14 cellular contexts compared by ENCODE assay signal in the genomic region with DNA sequence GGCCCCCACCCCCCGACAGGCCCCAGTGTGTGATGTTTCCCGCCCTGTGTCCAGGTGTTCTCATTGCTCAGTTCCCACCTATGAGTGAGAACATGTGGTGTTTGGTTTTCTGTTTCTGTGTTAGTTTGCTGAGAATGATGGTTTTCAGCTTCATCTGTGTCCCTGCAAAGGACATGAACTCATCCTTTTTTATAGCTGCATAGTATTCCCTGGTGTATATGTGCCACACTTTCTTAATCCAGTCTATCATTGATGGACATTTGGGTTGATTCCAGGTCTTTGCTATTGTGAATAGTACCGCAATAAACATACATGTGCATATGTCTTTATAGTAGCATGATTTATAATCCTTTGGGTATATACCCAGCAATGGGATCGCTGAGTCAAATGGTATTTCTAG. TPM values are rescaled to one million over a fixed set of nuclear protein-coding genes. Genes with fewer than 3 reads are reported as not detected.
DNase-seq lines count a peak whose midpoint lies in the region; ATAC-seq and TF ChIP-seq lines count a peak whose summit lies in the region.
"Not testable (repeated sequence)": the region's sequence is repeated elsewhere in the genome, so short reads cannot be mapped to it uniquely, and the experiment has no call there.
"Had no signal": no experiment of that assay in that cellular context is flagged by ENCODE, and none has a peak within 500 bp of the region (broad histone marks: within the 10 kb centered on the region; RNA-seq: fewer than 3 reads in every experiment).

No MANE protein-coding gene starts in this region.

- not testable (repeated sequence) for H3K79me2 ChIP-seq in GM23338 (replicated peaks; ENCODE audit: insufficient read depth); neural progenitor cell (ENCODE audit: low read depth)

- CTCF ChIA-PET in RWPE1 (lab: Yijun Ruan, JAX), result interaction anchor here (0.6 to 0.9 kb wide), 2 partner anchors 9 to 12 kb away, joined by 5 read pairs; no protein-coding TSS in a partner anchor
- CTCF ChIA-PET in activated B cell treated with CpG ODN at 0.5 μM for 24 hours (lab: Charles Lee), result not testable (repeated sequence)

- H3K4me1 Mint-ChIP-seq in GM23338, neural progenitor cell: not testable (repeated sequence)
- H3K4me1 Mint-ChIP-seq in activated B cell treated with CpG ODN at 0.5 μM for 24 hours, result peaks cover 23% of the 10 kb centered on the region
- peaks cover 60% of the 10 kb centered on the region for H3K4me1 Mint-ChIP-seq in dendritic cell treated with granulocyte-macrophage colony-stimulating factor and Interleukin-4, amounts not matched to agents 40 ng/mL and 50 ng/mL, for 4 days (ENCODE audit: low read depth)
- H3K4me1 Mint-ChIP-seq in naive B cell, result peaks cover 16 to 35% (median 24%) of the 10 kb centered on the region in 3 donors

- not testable (repeated sequence) for H3K9me2 ChIP-seq in GM23338 (ENCODE audit: insufficient read depth)

- not testable (repeated sequence) for H3K9me3 Mint-ChIP-seq in GM23338; activated B cell treated with CpG ODN at 0.5 μM for 24 hours; dendritic cell treated with granulocyte-macrophage colony-stimulating factor and Interleukin-4, amounts not matched to agents 40 ng/mL and 50 ng/mL, for 4 days; naive B cell; neural progenitor cell

- not testable (repeated sequence) for H3K9me3 ChIP-seq in BLaER1; neural progenitor cell (ENCODE audit: low read depth)

- ATAC-seq in GM23338; activated B cell treated with CpG ODN at 0.5 μM for 24 hours (ENCODE audit: low read depth); naive B cell (ENCODE audit: low read depth in 2 of 2): not testable (repeated sequence)

- not testable (repeated sequence) for H3K27ac ChIP-seq in BLaER1; GM23338 (ENCODE audit: low read depth); neural progenitor cell
- peak overlapping the region; percentile 78 for H3K27ac ChIP-seq in RWPE1

- peaks cover 10% of the 10 kb centered on the region for H3K27me3 Mint-ChIP-seq in GM23338 (ENCODE audit: insufficient read depth, low read depth, poor library complexity)
- H3K27me3 Mint-ChIP-seq in activated B cell treated with CpG ODN at 0.5 μM for 24 hours, result peaks cover 13% of the 10 kb centered on the region
- H3K27me3 Mint-ChIP-seq in dendritic cell treated with granulocyte-macrophage colony-stimulating factor and Interleukin-4, amounts not matched to agents 40 ng/mL and 50 ng/mL, for 4 days; neural progenitor cell (ENCODE audit: insufficient read depth, low read depth): not testable (repeated sequence)
- H3K27me3 Mint-ChIP-seq in naive B cell, result peaks cover 3 to 31% (median 17%) of the 10 kb centered on the region in 3 donors

- H3K4me1 ChIP-seq in BLaER1, result peaks cover 60% of the 10 kb centered on the region
- H3K4me1 ChIP-seq in GM23338 (ENCODE audit: insufficient read depth); neural progenitor cell: not testable (repeated sequence)

- not testable (repeated sequence) for H3K27ac Mint-ChIP-seq in GM23338, activated B cell treated with CpG ODN at 0.5 μM for 24 hours, naive B cell, neural progenitor cell
- H3K27ac Mint-ChIP-seq in dendritic cell treated with granulocyte-macrophage colony-stimulating factor and Interleukin-4, amounts not matched to agents 40 ng/mL and 50 ng/mL, for 4 days, result peak overlapping the region; percentile 34

- POLR2A ChIA-PET in RWPE1 (lab: Yijun Ruan, JAX; ENCODE audit: low non-redundant PET) (interaction anchor here (0.5 kb wide), 1 partner anchor 242 kb away, joined by 5 read pairs; no protein-coding TSS in a partner anchor), activated B cell treated with CpG ODN at 0.5 μM for 24 hours (lab: Charles Lee) (interaction anchor here (0.7 kb wide), 1 partner anchor 87 kb away, joined by 3 read pairs; no protein-coding TSS in a partner anchor)

- 0 out of 3 replicates have a peak overlapping the region, but pooled peaks have one; percentile 21 for H3K4me3 Mint-ChIP-seq in GM23338
- H3K4me3 Mint-ChIP-seq in activated B cell treated with CpG ODN at 0.5 μM for 24 hours, result peak overlapping the region; percentile 19
- H3K4me3 Mint-ChIP-seq in dendritic cell treated with granulocyte-macrophage colony-stimulating factor and Interleukin-4, amounts not matched to agents 40 ng/mL and 50 ng/mL, for 4 days, result not testable (repeated sequence)
- peak overlapping the region in 5 of 8 donors; percentile 21 to 81 (median 63) for H3K4me3 Mint-ChIP-seq in naive B cell
- H3K4me3 Mint-ChIP-seq in neural progenitor cell, result peak overlapping the region; percentile 50

- not testable (repeated sequence) for H2AFZ ChIP-seq in GM23338; neural progenitor cell (replicated peaks)

- H3K36me3 Mint-ChIP-seq in GM23338 (ENCODE audit: low read depth); activated B cell treated with CpG ODN at 0.5 μM for 24 hours (ENCODE audit: low read depth); naive B cell; neural progenitor cell: not testable (repeated sequence)
- H3K36me3 Mint-ChIP-seq in dendritic cell treated with granulocyte-macrophage colony-stimulating factor and Interleukin-4, amounts not matched to agents 40 ng/mL and 50 ng/mL, for 4 days (ENCODE audit: low read depth), result peaks cover 25% of the 10 kb centered on the region

- not testable (repeated sequence) for H3K36me3 ChIP-seq in BLaER1; GM23338 (ENCODE audit: insufficient read depth); neural progenitor cell

- peak overlapping the region; percentile 36 for H3K4me2 ChIP-seq in BLaER1
- H3K4me2 ChIP-seq in GM23338, neural progenitor cell: not testable (repeated sequence)

- H3K27me3 ChIP-seq in BLaER1; GM23338 (ENCODE audit: insufficient read depth): not testable (repeated sequence)
- peaks cover 22% of the 10 kb centered on the region for H3K27me3 ChIP-seq in neural progenitor cell

- not testable (repeated sequence) for DNase-seq in GM23338 (ENCODE audit: low spot score); RWPE1 (ENCODE audit: low spot score); activated B cell treated with CpG ODN at 0.5 μM for 24 hours; naive B cell; neural progenitor cell (ENCODE audit: low spot score)

- H4K20me1 ChIP-seq in BLaER1; GM23338 (replicated peaks; ENCODE audit: insufficient read depth); neural progenitor cell (ENCODE audit: low read depth): not testable (repeated sequence)

- not testable (repeated sequence) for TF ChIP-seq CTCF in GM23338 (conservative IDR thresholded peaks at IDR 0.05; ENCODE audit: low read depth in 2 of 2); RWPE1 (conservative IDR thresholded peaks at IDR 0.05; ENCODE audit: low read depth); activated B cell treated with CpG ODN at 0.5 μM for 24 hours (IDR thresholded peaks at IDR 0.05); neural progenitor cell (IDR thresholded peaks at IDR 0.05)

- H3K9ac ChIP-seq in BLaER1, neural progenitor cell: not testable (repeated sequence)

- H3F3A ChIP-seq in GM23338 (replicated peaks; ENCODE audit: low read depth); neural progenitor cell (ENCODE audit: low read depth): not testable (repeated sequence)

- H3K4me3 ChIP-seq in BLaER1, GM23338, neural progenitor cell: not testable (repeated sequence)

- intact Hi-C loops in activated B cell treated with CpG ODN at 0.5 μM for 24 hours (cut with micrococcal nuclease); dendritic cell treated with granulocyte-macrophage colony-stimulating factor and Interleukin-4, amounts not matched to agents 40 ng/mL and 50 ng/mL, for 4 days (cut with micrococcal nuclease): not testable (repeated sequence)

RNA-seq across cellular contexts. Expression of gene ADGRE2, which starts 0.7 kb away (rescaled TPM):
- total RNA-seq in GM23338 (2014; rRNA removed; shearing (Covaris generic)), result 2.4 and 2.9 TPM in 2 replicates
- polyA plus RNA-seq in GM23338 (2016; fragmentation: Nextera tagmentation; extraction: Ambion mirVana) (2.3 and 2.4 TPM in 2 replicates), naive B cell (ENCODE audit: low read depth in 6 of 6) (under 1 TPM in 3 of 6 donors, not detected in 3; 0.13 to 0.51 (median 0.35) TPM)
- total RNA-seq in activated B cell treated with CpG ODN at 0.5 μM for 24 hours (0.91 and 0.93 TPM in 2 replicates), neural progenitor cell (ENCODE audit: low replicate concordance) (0.28 and 0.34 TPM in 2 replicates)
- total RNA-seq: Calu3 had no signal

RNA-seq across cellular contexts. Expression of gene OR7A5, which starts 57.3 kb away (rescaled TPM):
- total RNA-seq in GM23338 (2014; rRNA removed; shearing (Covaris generic)), result not detected in 2 replicates
- not detected in 2 replicates for polyA plus RNA-seq in GM23338 (2016; fragmentation: Nextera tagmentation; extraction: Ambion mirVana)
- not detected in 2 replicates for total RNA-seq in activated B cell treated with CpG ODN at 0.5 μM for 24 hours
- not detected for polyA plus RNA-seq in naive B cell (ENCODE audit: low read depth in 6 of 6)
- not detected in 2 replicates for total RNA-seq in neural progenitor cell (ENCODE audit: low replicate concordance)
- total RNA-seq: A673; Caco-2; Calu3; CD4-positive, alpha-beta T cell; CD8-positive, alpha-beta T cell had no signal
- polyA plus RNA-seq: AG04450, BJ had no signal

RNA-seq across cellular contexts. Expression of gene OR7C1, which starts 57.3 kb away (rescaled TPM):
- not detected in 2 replicates for total RNA-seq in GM23338 (2014; rRNA removed; shearing (Covaris generic))
- polyA plus RNA-seq in GM23338 (2016; fragmentation: Nextera tagmentation; extraction: Ambion mirVana) (0.03 TPM in 2 replicates), naive B cell (ENCODE audit: low read depth in 6 of 6) (not detected)
- total RNA-seq in activated B cell treated with CpG ODN at 0.5 μM for 24 hours (not detected in 2 replicates), neural progenitor cell (ENCODE audit: low replicate concordance) (not detected in 2 replicates)
- total RNA-seq: A673; Caco-2; Calu3; CD4-positive, alpha-beta T cell; CD8-positive, alpha-beta T cell had no signal
- polyA plus RNA-seq: AG04450, BJ had no signal
